ENCODE assay signal across 3 cellular contexts in the genomic region with DNA sequence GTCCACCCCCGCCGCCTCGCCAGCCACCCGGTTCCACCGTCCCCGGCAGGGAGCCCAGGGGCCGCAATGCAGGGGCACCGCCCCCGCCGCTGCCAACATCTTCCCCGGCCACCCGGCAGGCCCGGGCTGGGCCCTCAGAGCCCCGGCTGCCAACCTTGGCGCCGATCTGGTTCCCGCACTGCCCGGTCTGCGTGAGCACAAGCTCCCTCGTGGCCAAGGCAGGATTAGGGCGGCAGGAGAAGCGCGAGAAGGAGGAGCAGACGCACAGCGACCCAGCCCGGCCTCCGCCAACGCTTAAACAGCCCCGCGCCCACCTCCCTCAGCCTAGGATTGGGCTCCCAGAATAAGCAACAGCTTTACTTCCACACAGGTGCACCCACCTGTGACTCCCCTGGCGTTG. TPM values are rescaled to one million over a fixed set of nuclear protein-coding genes. Genes with fewer than 3 reads are reported as not detected.
"Had no signal": no experiment of that assay in that cellular context is flagged by ENCODE, and none has a peak within 500 bp of the region (broad histone marks: within the 10 kb centered on the region; RNA-seq: fewer than 3 reads in every experiment).

No MANE protein-coding gene starts in this region.

RNA-seq across cellular contexts. Expression of gene FRG2, which starts 42.4 kb away (rescaled TPM):
- total RNA-seq: HepG2, HT-29, IMR-90 had no signal
